2 cellular contexts compared by ENCODE assay signal in the genomic region with DNA sequence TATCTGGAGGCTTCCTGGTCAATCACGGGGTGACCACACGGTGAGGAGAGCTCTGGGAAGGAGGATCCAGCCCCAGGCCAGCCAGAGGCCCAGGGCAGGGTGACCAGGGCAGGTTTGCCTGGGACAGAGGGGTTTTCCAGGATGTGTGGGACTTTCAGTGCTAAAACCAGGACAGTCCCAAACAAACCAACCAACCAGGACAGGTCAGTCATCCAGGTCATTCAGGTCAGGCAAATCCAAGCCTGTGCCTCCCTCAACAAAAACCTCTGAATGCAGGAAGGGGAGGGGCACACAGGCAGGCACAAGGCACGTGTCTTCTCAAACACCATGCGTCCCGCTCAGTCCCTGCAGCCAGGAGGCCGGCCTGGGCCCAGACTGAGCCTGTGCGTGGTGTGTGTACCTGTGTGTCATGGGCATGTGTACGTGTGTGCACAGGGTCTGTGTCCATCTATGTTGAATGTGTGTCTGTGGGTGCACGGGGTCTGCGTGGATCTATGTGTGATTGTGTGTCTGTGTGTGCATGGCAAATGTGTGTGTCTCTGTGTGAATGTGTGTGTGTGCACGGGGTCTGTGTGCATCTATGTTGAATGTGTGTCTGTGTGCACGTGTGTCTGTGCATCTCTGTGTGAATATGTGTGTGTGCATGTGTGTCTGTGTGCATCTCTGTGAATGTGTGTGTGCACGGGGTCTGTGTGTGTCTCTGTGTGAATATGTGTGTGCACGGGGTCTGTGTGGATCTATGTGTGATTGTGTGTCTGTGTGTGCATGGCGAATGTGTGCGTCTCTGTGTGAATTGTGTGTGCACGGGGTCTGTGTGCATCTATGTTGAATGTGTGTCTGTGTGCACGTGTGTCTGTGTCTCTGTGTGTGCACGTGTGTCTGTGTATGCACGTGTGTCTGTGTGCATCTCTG.
TF ChIP-seq lines count a peak whose summit lies in the region.

No MANE protein-coding gene starts in this region.

TF ChIP-seq in GM12878, 131 proteins besides CTCF, POLR2A, EP300 and RAD21:
- TF ChIP-seq, protein P1, sequence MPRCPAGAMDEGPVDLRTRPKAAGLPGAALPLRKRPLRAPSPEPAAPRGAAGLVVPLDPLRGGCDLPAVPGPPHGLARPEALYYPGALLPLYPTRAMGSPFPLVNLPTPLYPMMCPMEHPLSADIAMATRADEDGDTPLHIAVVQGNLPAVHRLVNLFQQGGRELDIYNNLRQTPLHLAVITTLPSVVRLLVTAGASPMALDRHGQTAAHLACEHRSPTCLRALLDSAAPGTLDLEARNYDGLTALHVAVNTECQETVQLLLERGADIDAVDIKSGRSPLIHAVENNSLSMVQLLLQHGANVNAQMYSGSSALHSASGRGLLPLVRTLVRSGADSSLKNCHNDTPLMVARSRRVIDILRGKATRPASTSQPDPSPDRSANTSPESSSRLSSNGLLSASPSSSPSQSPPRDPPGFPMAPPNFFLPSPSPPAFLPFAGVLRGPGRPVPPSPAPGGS (IDR thresholded peaks at IDR 0.05; ENCODE audit: borderline replicate concordance, insufficient read depth, low read depth, low read length, poor library complexity, severe bottlenecking) = peak; percentile 8
- no peak for TF ChIP-seq SUPT20H (IDR thresholded peaks at IDR 0.05; ENCODE audit: borderline replicate concordance, control insufficient read depth, low read depth, low read length)

TF ChIP-seq in liver, 16 proteins besides CTCF, POLR2A, EP300 and RAD21:
- TF ChIP-seq, protein P2, sequence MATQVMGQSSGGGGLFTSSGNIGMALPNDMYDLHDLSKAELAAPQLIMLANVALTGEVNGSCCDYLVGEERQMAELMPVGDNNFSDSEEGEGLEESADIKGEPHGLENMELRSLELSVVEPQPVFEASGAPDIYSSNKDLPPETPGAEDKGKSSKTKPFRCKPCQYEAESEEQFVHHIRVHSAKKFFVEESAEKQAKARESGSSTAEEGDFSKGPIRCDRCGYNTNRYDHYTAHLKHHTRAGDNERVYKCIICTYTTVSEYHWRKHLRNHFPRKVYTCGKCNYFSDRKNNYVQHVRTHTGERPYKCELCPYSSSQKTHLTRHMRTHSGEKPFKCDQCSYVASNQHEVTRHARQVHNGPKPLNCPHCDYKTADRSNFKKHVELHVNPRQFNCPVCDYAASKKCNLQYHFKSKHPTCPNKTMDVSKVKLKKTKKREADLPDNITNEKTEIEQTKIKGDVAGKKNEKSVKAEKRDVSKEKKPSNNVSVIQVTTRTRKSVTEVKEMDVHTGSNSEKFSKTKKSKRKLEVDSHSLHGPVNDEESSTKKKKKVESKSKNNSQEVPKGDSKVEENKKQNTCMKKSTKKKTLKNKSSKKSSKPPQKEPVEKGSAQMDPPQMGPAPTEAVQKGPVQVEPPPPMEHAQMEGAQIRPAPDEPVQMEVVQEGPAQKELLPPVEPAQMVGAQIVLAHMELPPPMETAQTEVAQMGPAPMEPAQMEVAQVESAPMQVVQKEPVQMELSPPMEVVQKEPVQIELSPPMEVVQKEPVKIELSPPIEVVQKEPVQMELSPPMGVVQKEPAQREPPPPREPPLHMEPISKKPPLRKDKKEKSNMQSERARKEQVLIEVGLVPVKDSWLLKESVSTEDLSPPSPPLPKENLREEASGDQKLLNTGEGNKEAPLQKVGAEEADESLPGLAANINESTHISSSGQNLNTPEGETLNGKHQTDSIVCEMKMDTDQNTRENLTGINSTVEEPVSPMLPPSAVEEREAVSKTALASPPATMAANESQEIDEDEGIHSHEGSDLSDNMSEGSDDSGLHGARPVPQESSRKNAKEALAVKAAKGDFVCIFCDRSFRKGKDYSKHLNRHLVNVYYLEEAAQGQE (IDR thresholded peaks at IDR 0.05) = no peak
- peak in 1 of 2 donors; percentile 34 for TF ChIP-seq HNF4A (conservative IDR thresholded peaks at IDR 0.05)
- TF ChIP-seq RXRA (IDR thresholded peaks at IDR 0.05) = peak in 1 of 2 donors; percentile 69
- peak; percentile 9 for TF ChIP-seq SP1 (IDR thresholded peaks at IDR 0.05)
- TF ChIP-seq GABPA (IDR thresholded peaks at IDR 0.05 in 1 of 2, conservative IDR thresholded peaks at IDR 0.05 in 1 of 2) = peak in 1 of 2 donors; percentile 13
